ENCODE assay signal across 20 cellular contexts in genomic region chr18:2425426-2426317, GRCh38.
DNase-seq lines count a peak whose midpoint lies in the region; ATAC-seq and TF ChIP-seq lines count a peak whose summit lies in the region.
"Had no signal": no experiment of that assay in that cellular context is flagged by ENCODE, and none has a peak within 500 bp of the region (broad histone marks: within the 10 kb centered on the region; RNA-seq: fewer than 3 reads in every experiment).

No MANE protein-coding gene starts in this region.

- no peaks in the 10 kb centered on the region for H3K79me2 ChIP-seq in SK-N-SH (ENCODE audit: insufficient read depth)
- H3K79me2 ChIP-seq in hepatocyte: no peaks in the 10 kb centered on the region

- H3K4me2 ChIP-seq in SK-N-SH (no peak overlapping the region), hepatocyte (no peak overlapping the region)
- H3K4me2 ChIP-seq: BLaER1 had no signal

- H3K27me3 ChIP-seq in adipocyte (replicated peaks; ENCODE audit: control insufficient read depth, insufficient read depth, low read length) (no peaks in the 10 kb centered on the region), SK-N-SH (ENCODE audit: insufficient read depth) (no peaks in the 10 kb centered on the region), hepatocyte (no peaks in the 10 kb centered on the region)
- H3K27me3 ChIP-seq: BLaER1, cardiac muscle cell, pancreas, right lobe of liver had no signal

- no peaks in the 10 kb centered on the region for H3F3A ChIP-seq in SK-N-SH (replicated peaks; ENCODE audit: insufficient read depth)

- H3K9me2 ChIP-seq in SK-N-SH (no peaks in the 10 kb centered on the region), hepatocyte (replicated peaks; ENCODE audit: insufficient read depth) (no peaks in the 10 kb centered on the region)

- DNase-seq in AG20443 (ENCODE audit: low spot score): peak; percentile 20
- DNase-seq in HT1080 (ENCODE audit: low read depth): peak; percentile 21
- peak; percentile 24 for DNase-seq in adipocyte (ENCODE audit: low read depth)
- DNase-seq in fibroblast of peridontal ligament (ENCODE audit: extremely low read depth): peak; percentile 60
- no peak for DNase-seq in SK-N-SH
- no peak for DNase-seq in hepatocyte (ENCODE audit: low spot score)
- DNase-seq: activated B cell treated with CpG ODN at 0.5 μM for 24 hours; activated CD4-positive, alpha-beta T cell treated with anti-CD3 and anti-CD28 coated beads, Interleukin-2, amount 50 U/mL, for 4 hours; activated effector memory CD4-positive, alpha-beta T cell treated with Interleukin-2 at 50 U/mL for 16 hours; activated naive CD8-positive, alpha-beta T cell treated with anti-CD3 and anti-CD28 coated beads, Interleukin-2, amount 10 ng/mL, durations not matched to agents 7 days and 5 days; hippocampal formation; left ventricle myocardium superior; NCI-H1417 treated with DMSO at 0.1 percent for 48 hours; NCI-H524; pancreas; right lobe of liver had no signal

- CTCF ChIA-PET in SK-N-SH (lab: Yijun Ruan, JAX): no interaction called here

- H3K4me3 ChIP-seq in adipocyte (ENCODE audit: low read length): no peak overlapping the region
- no peak overlapping the region for H3K4me3 ChIP-seq in SK-N-SH (ENCODE audit: low read depth in 2 of 2, low read length in 1 of 2)
- H3K4me3 ChIP-seq in hepatocyte: no peak overlapping the region
- H3K4me3 ChIP-seq: BLaER1, cardiac muscle cell, pancreas, right lobe of liver had no signal

- POLR2A ChIA-PET in SK-N-SH (lab: Yijun Ruan, JAX): no interaction called here

- no peak for TF ChIP-seq EP300 in SK-N-SH (IDR thresholded peaks at IDR 0.05; ENCODE audit: borderline replicate concordance in 1 of 2, low read depth in 1 of 2, low read length in 1 of 2)

- H3K9ac ChIP-seq in adipocyte (ENCODE audit: low read length) (no peak overlapping the region), SK-N-SH (no peak overlapping the region)
- H3K9ac ChIP-seq: BLaER1 had no signal

- TF ChIP-seq CTCF in SK-N-SH (IDR thresholded peaks at IDR 0.05) (no peak), hepatocyte (IDR thresholded peaks at IDR 0.05; ENCODE audit: poor library complexity) (no peak)

- no peaks in the 10 kb centered on the region for H3K4me1 ChIP-seq in adipocyte (ENCODE audit: control insufficient read depth, insufficient read depth, low read length)
- H3K4me1 ChIP-seq in SK-N-SH (ENCODE audit: control insufficient read depth in 1 of 2, insufficient read depth in 2 of 2, low read depth in 1 of 2, low read length in 1 of 2): no peaks in the 10 kb centered on the region
- no peaks in the 10 kb centered on the region for H3K4me1 ChIP-seq in hepatocyte (ENCODE audit: insufficient read depth)
- H3K4me1 ChIP-seq: pancreas, right lobe of liver had no signal

- H2AFZ ChIP-seq in SK-N-SH (ENCODE audit: low read depth) (no peak overlapping the region), hepatocyte (no peak overlapping the region)

- H3K9me3 ChIP-seq in adipocyte (ENCODE audit: control insufficient read depth, low read length) (peaks cover 3% of the 10 kb centered on the region), SK-N-SH (peaks cover 7% of the 10 kb centered on the region; the same call in 1 of the 2 replicates), hepatocyte (ENCODE audit: low read depth) (no peaks in the 10 kb centered on the region)
- H3K9me3 ChIP-seq: pancreas, right lobe of liver had no signal

- H4K20me1 ChIP-seq in SK-N-SH (ENCODE audit: insufficient read depth): no peaks in the 10 kb centered on the region
- H4K20me1 ChIP-seq in hepatocyte (ENCODE audit: insufficient read depth, poor library complexity, severe bottlenecking): no peaks in the 10 kb centered on the region
- H4K20me1 ChIP-seq: BLaER1 had no signal

- H3K27ac ChIP-seq in SK-N-SH (ENCODE audit: low read depth in 2 of 2, low read length in 1 of 2): no peak overlapping the region
- no peak overlapping the region for H3K27ac ChIP-seq in hepatocyte
- H3K27ac ChIP-seq: BLaER1, cardiac muscle cell, pancreas, right lobe of liver had no signal

- 43% methylated on average over 4 of the region's 4 CpGs for WGBS in SK-N-SH (ENCODE audit: low lambda C conversion rate)
- whole genome bisulfite sequencing in hepatocyte (ENCODE audit: low lambda C conversion rate, missing lambda C conversion rate): 96% methylated on average over 4 of the region's 4 CpGs

- no peaks in the 10 kb centered on the region for H3K36me3 ChIP-seq in adipocyte (ENCODE audit: control insufficient read depth, insufficient read depth, low read length, severe bottlenecking)
- H3K36me3 ChIP-seq in SK-N-SH (replicated peaks in 1 of 2; ENCODE audit: control insufficient read depth in 1 of 2, insufficient read depth in 2 of 2, low read length in 1 of 2): no peaks in the 10 kb centered on the region
- no peaks in the 10 kb centered on the region for H3K36me3 ChIP-seq in hepatocyte (replicated peaks; ENCODE audit: insufficient read depth, low read depth)
- H3K36me3 ChIP-seq: BLaER1, cardiac muscle cell, pancreas, right lobe of liver had no signal

- no peak for TF ChIP-seq RAD21 in SK-N-SH (IDR thresholded peaks at IDR 0.05; ENCODE audit: low read length)

- no peak for ATAC-seq in HG03139 (IDR thresholded peaks at IDR 0.05; ENCODE audit: unreplicated experiment)
- ATAC-seq in HG02610 (IDR thresholded peaks at IDR 0.05; ENCODE audit: unreplicated experiment): no peak
- ATAC-seq: left ventricle myocardium superior, pancreas, right lobe of liver had no signal

TF ChIP-seq in SK-N-SH, 30 proteins besides CTCF, POLR2A, EP300 and RAD21:
- TF ChIP-seq PBX3 (IDR thresholded peaks at IDR 0.05) (no peak), USF2 (IDR thresholded peaks at IDR 0.05; ENCODE audit: borderline replicate concordance, low read depth, low read length) (no peak), RFX5 (IDR thresholded peaks at IDR 0.05; ENCODE audit: low read length) (no peak), FOXM1 (IDR thresholded peaks at IDR 0.05; ENCODE audit: low read depth) (no peak), SIN3A (IDR thresholded peaks at IDR 0.05; ENCODE audit: borderline replicate concordance, low read depth, low read length) (no peak), TEAD4 (IDR thresholded peaks at IDR 0.05; ENCODE audit: borderline replicate concordance, insufficient read depth) (no peak), FOXJ3 (CRISPR knock-in tag; IDR thresholded peaks at IDR 0.05) (no peak), YY1 (IDR thresholded peaks at IDR 0.05; ENCODE audit: low read depth) (no peak), USF1 (IDR thresholded peaks at IDR 0.05; ENCODE audit: borderline replicate concordance, low read depth) (no peak)

Comparison
In these comparisons a context has a peak if more than half of its experiments do, and no peak if none do; other contexts are left out.
1. DNase-seq: peak in AG20443 (single experiment), HT1080 (single experiment), adipocyte (single experiment) and fibroblast of peridontal ligament (single experiment); none in SK-N-SH (single experiment) and hepatocyte (single experiment).